22 cellular contexts compared by ENCODE assay signal in the genomic region with DNA sequence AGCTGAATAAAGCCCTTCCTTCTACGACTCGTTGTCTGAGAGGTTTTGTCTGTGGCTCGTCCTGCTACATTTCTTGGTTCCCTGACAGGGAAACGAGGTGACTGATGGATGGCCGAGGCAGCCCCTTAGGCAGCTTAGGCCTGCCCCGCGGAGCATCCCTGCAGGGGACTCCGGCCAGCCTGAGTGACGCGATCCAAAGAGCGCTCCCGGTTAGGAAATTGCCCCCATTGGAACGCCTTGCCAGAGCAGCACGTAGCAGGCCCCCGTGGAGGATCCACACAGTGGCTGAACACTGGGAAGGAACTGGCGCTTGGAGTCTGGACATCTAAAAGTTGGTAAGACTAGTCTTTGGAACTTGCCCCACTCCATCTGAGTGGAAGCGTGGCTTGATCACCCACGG.
DNase-seq lines count a peak whose midpoint lies in the region; ATAC-seq and TF ChIP-seq lines count a peak whose summit lies in the region.
"Had no signal": no experiment of that assay in that cellular context is flagged by ENCODE, and none has a peak within 500 bp of the region (broad histone marks: within the 10 kb centered on the region; RNA-seq: fewer than 3 reads in every experiment).

No MANE protein-coding gene starts in this region.

- no peaks in the 10 kb centered on the region for H3K4me1 Mint-ChIP-seq in HFFc6 (ENCODE audit: low read depth)
- H3K4me1 Mint-ChIP-seq in WTC11: peaks cover 67% of the 10 kb centered on the region
- H3K4me1 Mint-ChIP-seq in type B pancreatic cell (ENCODE audit: unreplicated experiment): peaks cover 27% of the 10 kb centered on the region
- H3K4me1 Mint-ChIP-seq in endothelial cell (ENCODE audit: unreplicated experiment): no peaks in the 10 kb centered on the region
- H3K4me1 Mint-ChIP-seq: activated naive CD8-positive, alpha-beta T cell treated with anti-CD3 and anti-CD28 coated beads, Interleukin-2, amount 50 U/mL, for 24 hours had no signal

- no peak overlapping the region; the same call in 1 of the 2 replicates for H3K27ac Mint-ChIP-seq in HFFc6
- peak overlapping the region; percentile 92 for H3K27ac Mint-ChIP-seq in WTC11
- H3K27ac Mint-ChIP-seq in type B pancreatic cell: peak overlapping the region; percentile 90
- no peak overlapping the region for H3K27ac Mint-ChIP-seq in endothelial cell (ENCODE audit: unreplicated experiment)
- H3K27ac Mint-ChIP-seq: activated T-helper 2 cell treated with anti-CD3 and anti-CD28 coated beads, Interferon-gamma antibody, Interleukin-2, Interleukin-4, amounts not matched to agents 10 μg/mL and 5 μg/mL and 100 μg/mL, durations not matched to agents 14 hours and 24 hours and 36 hours; stimulated activated memory B cell treated with anti-CD40 and anti-IgM and Interleukin-4, amounts not matched to agents 10 μg/mL and 1 μg/mL and 100 μg/mL, for 72 hours had no signal

- no peaks in the 10 kb centered on the region for H3K9me3 ChIP-seq in colonic mucosa
- H3K9me3 ChIP-seq: breast epithelium, left lung had no signal

- peak overlapping the region; percentile 10 for H3K4me3 ChIP-seq in kidney epithelial cell (ENCODE audit: low read depth, low read length)
- no peak overlapping the region for H3K4me3 ChIP-seq in colonic mucosa
- H3K4me3 ChIP-seq: breast epithelium, left lung had no signal

- POLR2A ChIA-PET in WTC11 (lab: Charles Lee): no interaction called here

- H3K36me3 ChIP-seq in kidney epithelial cell (ENCODE audit: control insufficient read depth, insufficient read depth, low read length) (no peaks in the 10 kb centered on the region), colonic mucosa (no peaks in the 10 kb centered on the region)
- H3K36me3 ChIP-seq: breast epithelium, left lung had no signal

- H3K9me3 Mint-ChIP-seq in HFFc6 (peaks cover 9% of the 10 kb centered on the region; the same call in 1 of the 2 replicates), WTC11 (peaks cover 13% of the 10 kb centered on the region), type B pancreatic cell (no peaks in the 10 kb centered on the region), endothelial cell (ENCODE audit: unreplicated experiment) (no peaks in the 10 kb centered on the region)
- H3K9me3 Mint-ChIP-seq: activated naive CD8-positive, alpha-beta T cell treated with anti-CD3 and anti-CD28 coated beads, Interleukin-2, amount 50 U/mL, for 24 hours; activated T-helper 2 cell treated with anti-CD3 and anti-CD28 coated beads, Interferon-gamma antibody, Interleukin-2, Interleukin-4, amounts not matched to agents 10 μg/mL and 5 μg/mL and 100 μg/mL, durations not matched to agents 14 hours and 24 hours and 36 hours; stimulated activated memory B cell treated with anti-CD40 and anti-IgM and Interleukin-4, amounts not matched to agents 10 μg/mL and 1 μg/mL and 100 μg/mL, for 72 hours had no signal

- CTCF ChIA-PET in WTC11 (lab: Charles Lee): interaction anchor here (0.6 kb wide), 1 partner anchor 29 kb away, joined by 3 read pairs; no protein-coding TSS in a partner anchor

- H3K27me3 ChIP-seq in kidney epithelial cell (ENCODE audit: control insufficient read depth, insufficient read depth, low read length): no peaks in the 10 kb centered on the region
- H3K27me3 ChIP-seq in colonic mucosa: no peaks in the 10 kb centered on the region
- H3K27me3 ChIP-seq: breast epithelium, left lung had no signal

- DNase-seq in HFFc6 (no peak), WTC11 (ENCODE audit: low spot score) (peak; percentile 20), kidney epithelial cell (ENCODE audit: low read depth) (no peak), type B pancreatic cell (ENCODE audit: extremely low spot score, unreplicated experiment) (no peak), endothelial cell (ENCODE audit: low spot score) (no peak), colonic mucosa (no peak)
- DNase-seq: activated CD4-positive, alpha-beta T cell treated with anti-CD3 and anti-CD28 coated beads for 48 hours; activated naive CD8-positive, alpha-beta T cell treated with anti-CD3 and anti-CD28 coated beads, Interleukin-2, amount 50 U/mL, for 24 hours; AML-193; dermis blood vessel endothelial cell; erythroblast; foreskin melanocyte; left lung; NCI-H187 treated with DMSO at 0.1 percent for 48 hours; NCI-H226; right cardiac atrium had no signal

- H3K27me3 Mint-ChIP-seq in HFFc6 (ENCODE audit: insufficient read depth) (no peaks in the 10 kb centered on the region), WTC11 (ENCODE audit: low read depth) (no peaks in the 10 kb centered on the region), type B pancreatic cell (no peaks in the 10 kb centered on the region), endothelial cell (ENCODE audit: unreplicated experiment) (no peaks in the 10 kb centered on the region)
- H3K27me3 Mint-ChIP-seq: activated naive CD8-positive, alpha-beta T cell treated with anti-CD3 and anti-CD28 coated beads, Interleukin-2, amount 50 U/mL, for 24 hours; stimulated activated memory B cell treated with anti-CD40 and anti-IgM and Interleukin-4, amounts not matched to agents 10 μg/mL and 1 μg/mL and 100 μg/mL, for 72 hours had no signal

- ATAC-seq in WTC11 (no peak), GM21825 (IDR thresholded peaks at IDR 0.05; ENCODE audit: unreplicated experiment) (no peak)
- ATAC-seq: activated naive CD8-positive, alpha-beta T cell treated with anti-CD3 and anti-CD28 coated beads, Interleukin-2, amount 50 U/mL, for 24 hours; left lung; right cardiac atrium; stimulated activated memory B cell treated with anti-CD40 and anti-IgM and Interleukin-4, amounts not matched to agents 10 μg/mL and 1 μg/mL and 100 μg/mL, for 72 hours had no signal

- H3K4me3 Mint-ChIP-seq in HFFc6: peak overlapping the region; percentile 44; the same call in 1 of the 2 replicates
- no peak overlapping the region for H3K4me3 Mint-ChIP-seq in WTC11
- H3K4me3 Mint-ChIP-seq in type B pancreatic cell: peak overlapping the region; percentile 75
- H3K4me3 Mint-ChIP-seq in endothelial cell (ENCODE audit: unreplicated experiment): no peak overlapping the region
- H3K4me3 Mint-ChIP-seq: activated naive CD8-positive, alpha-beta T cell treated with anti-CD3 and anti-CD28 coated beads, Interleukin-2, amount 50 U/mL, for 24 hours; stimulated activated memory B cell treated with anti-CD40 and anti-IgM and Interleukin-4, amounts not matched to agents 10 μg/mL and 1 μg/mL and 100 μg/mL, for 72 hours had no signal

- H3K36me3 Mint-ChIP-seq in HFFc6 (ENCODE audit: low read depth) (no peaks in the 10 kb centered on the region), WTC11 (peaks cover 12% of the 10 kb centered on the region), type B pancreatic cell (no peaks in the 10 kb centered on the region), endothelial cell (ENCODE audit: low read depth, unreplicated experiment) (no peaks in the 10 kb centered on the region)
- H3K36me3 Mint-ChIP-seq: stimulated activated memory B cell treated with anti-CD40 and anti-IgM and Interleukin-4, amounts not matched to agents 10 μg/mL and 1 μg/mL and 100 μg/mL, for 72 hours had no signal

- H3K4me1 ChIP-seq in colonic mucosa: no peaks in the 10 kb centered on the region
- H3K4me1 ChIP-seq: breast epithelium, left lung had no signal

- TF ChIP-seq CTCF in HFFc6 (IDR thresholded peaks at IDR 0.05) (no peak), WTC11 (IDR thresholded peaks at IDR 0.05) (no peak), kidney epithelial cell (IDR thresholded peaks at IDR 0.05; ENCODE audit: insufficient read depth, low read length, poor library complexity, severe bottlenecking) (no peak), type B pancreatic cell (conservative IDR thresholded peaks at IDR 0.05) (no peak), endothelial cell (IDR thresholded peaks at IDR 0.05; ENCODE audit: unreplicated experiment) (no peak), colonic mucosa (IDR thresholded peaks at IDR 0.05) (no peak)

- no peak overlapping the region for H3K9ac ChIP-seq in colonic mucosa (ENCODE audit: low read depth in 2 of 2, low read length in 2 of 2)

- intact Hi-C loops in colonic mucosa (cut with DNase I): no loop called here

- no peak overlapping the region for H3K27ac ChIP-seq in colonic mucosa
- H3K27ac ChIP-seq: breast epithelium, HL-60, left lung, RWPE1 had no signal

TF ChIP-seq in WTC11, 78 proteins besides CTCF, POLR2A, EP300 and RAD21:
- TF ChIP-seq, protein P1, sequence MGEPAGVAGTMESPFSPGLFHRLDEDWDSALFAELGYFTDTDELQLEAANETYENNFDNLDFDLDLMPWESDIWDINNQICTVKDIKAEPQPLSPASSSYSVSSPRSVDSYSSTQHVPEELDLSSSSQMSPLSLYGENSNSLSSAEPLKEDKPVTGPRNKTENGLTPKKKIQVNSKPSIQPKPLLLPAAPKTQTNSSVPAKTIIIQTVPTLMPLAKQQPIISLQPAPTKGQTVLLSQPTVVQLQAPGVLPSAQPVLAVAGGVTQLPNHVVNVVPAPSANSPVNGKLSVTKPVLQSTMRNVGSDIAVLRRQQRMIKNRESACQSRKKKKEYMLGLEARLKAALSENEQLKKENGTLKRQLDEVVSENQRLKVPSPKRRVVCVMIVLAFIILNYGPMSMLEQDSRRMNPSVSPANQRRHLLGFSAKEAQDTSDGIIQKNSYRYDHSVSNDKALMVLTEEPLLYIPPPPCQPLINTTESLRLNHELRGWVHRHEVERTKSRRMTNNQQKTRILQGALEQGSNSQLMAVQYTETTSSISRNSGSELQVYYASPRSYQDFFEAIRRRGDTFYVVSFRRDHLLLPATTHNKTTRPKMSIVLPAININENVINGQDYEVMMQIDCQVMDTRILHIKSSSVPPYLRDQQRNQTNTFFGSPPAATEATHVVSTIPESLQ (CRISPR knock-in tag; IDR thresholded peaks at IDR 0.05): 0 out of 2 replicates have a peak, but pooled peaks have one; percentile 20
- TF ChIP-seq ZBTB21 (CRISPR knock-in tag; IDR thresholded peaks at IDR 0.05; ENCODE audit: borderline replicate concordance): no peak
TF ChIP-seq in WTC11: peak in this region for 1.

Comparison
In these comparisons a context has a peak if more than half of its experiments do, and no peak if none do; other contexts are left out.
1. H3K27ac Mint-ChIP-seq: peak in WTC11 (single experiment) and type B pancreatic cell (single experiment); none in HFFc6 (single experiment) and endothelial cell (single experiment).
2. H3K4me3 Mint-ChIP-seq: peak in HFFc6 (single experiment) and type B pancreatic cell (single experiment); none in WTC11 (single experiment) and endothelial cell (single experiment).